ENCODE assay signal across 27 cellular contexts in the genomic region with DNA sequence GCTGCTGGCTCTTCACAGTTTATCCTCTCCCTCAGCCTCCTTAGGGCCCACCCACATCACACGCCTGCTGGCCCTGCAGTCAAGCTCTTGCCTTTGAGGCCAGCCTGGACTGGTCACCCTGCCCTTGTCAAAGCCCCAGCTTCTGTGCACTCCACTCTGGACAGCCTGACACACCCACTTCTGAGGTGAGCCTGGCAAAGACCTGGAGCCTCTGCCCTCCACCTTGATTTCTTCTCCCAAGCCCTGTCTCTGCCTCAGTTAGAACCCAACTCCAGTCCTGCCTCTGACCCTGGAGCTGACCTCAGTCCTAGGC.
"Had no signal": no experiment of that assay in that cellular context is flagged by ENCODE, and none has a peak within 500 bp of the region (broad histone marks: within the 10 kb centered on the region; RNA-seq: fewer than 3 reads in every experiment).

No MANE protein-coding gene starts in this region.

- H3K4me3 Mint-ChIP-seq: activated CD8-positive, alpha-beta T cell treated with anti-CD3 and anti-CD28 coated beads for 36 hours; activated naive CD4-positive, alpha-beta T cell treated with anti-CD3 and anti-CD28 coated beads for 36 hours; activated naive CD8-positive, alpha-beta T cell treated with anti-CD3 and anti-CD28 coated beads, Interleukin-2, amount 10 ng/mL, durations not matched to agents 7 days and 5 days; activated T-cell treated with anti-CD3 and anti-CD28 coated beads, Interleukin-2, amount 50 U/mL, for 72 hours; effector memory CD8-positive, alpha-beta T cell; nephron progenitor cell; stimulated activated naive B cell treated with anti-CD40 and anti-IgM and Interleukin-4, amounts not matched to agents 10 μg/mL and 1 μg/mL and 100 μg/mL, for 72 hours had no signal

- H3K36me3 ChIP-seq: brain microvascular endothelial cell, heart right ventricle, left ventricle myocardium inferior, sigmoid colon, transverse colon had no signal

- H3K27me3 Mint-ChIP-seq: activated CD8-positive, alpha-beta T cell treated with anti-CD3 and anti-CD28 coated beads for 36 hours had no signal

- H3K4me1 ChIP-seq: testis had no signal

- DNase-seq: activated CD4-positive, alpha-beta T cell treated with anti-CD3 and anti-CD28 coated beads, Interleukin-2, amount 50 U/mL, for 1 hour; activated CD8-positive, alpha-beta T cell treated with anti-CD3 and anti-CD28 coated beads for 36 hours; activated effector memory CD4-positive, alpha-beta T cell treated with Interleukin-2 at 50 U/mL for 16 hours; activated naive CD4-positive, alpha-beta T cell treated with anti-CD3 and anti-CD28 coated beads for 36 hours; activated naive CD8-positive, alpha-beta T cell treated with anti-CD3 and anti-CD28 coated beads, Interleukin-2, amount 10 ng/mL, durations not matched to agents 7 days and 5 days; activated T-cell treated with anti-CD3 and anti-CD28 coated beads, Interleukin-2, amount 50 U/mL, for 72 hours; brain microvascular endothelial cell; effector memory CD8-positive, alpha-beta T cell; foreskin keratinocyte; heart right ventricle; left ventricle myocardium inferior; naive B cell; nephron progenitor cell; nucleus accumbens; psoas muscle; sigmoid colon; small intestine; stimulated activated CD4-positive, alpha-beta T cell treated with anti-CD3 and anti-CD28 coated beads, Interleukin-1b, Interleukin-23, amount 100 ng/mL, for 48 hours; stimulated activated CD4-positive, alpha-beta T cell treated with anti-CD3 and anti-CD28 coated beads, Interleukin-4, amount 100 ng/mL, for 4 hours; stimulated activated CD8-positive, alpha-beta memory T cell treated with anti-CD3 and anti-CD28 coated beads, Interleukin-4, amount 100 ng/mL, for 48 hours; stimulated activated naive B cell treated with anti-CD40 and anti-IgM and Interleukin-4, amounts not matched to agents 10 μg/mL and 1 μg/mL and 100 μg/mL, for 72 hours; testis; transverse colon had no signal

- ATAC-seq: activated CD8-positive, alpha-beta T cell treated with anti-CD3 and anti-CD28 coated beads for 36 hours; effector memory CD8-positive, alpha-beta T cell; foreskin keratinocyte; heart right ventricle; psoas muscle; stimulated activated naive B cell treated with anti-CD40 and anti-IgM and Interleukin-4, amounts not matched to agents 10 μg/mL and 1 μg/mL and 100 μg/mL, for 72 hours had no signal

- H3K36me3 Mint-ChIP-seq: activated naive CD8-positive, alpha-beta T cell treated with anti-CD3 and anti-CD28 coated beads, Interleukin-2, amount 10 ng/mL, durations not matched to agents 7 days and 5 days; naive B cell; stimulated activated naive B cell treated with anti-CD40 and anti-IgM and Interleukin-4, amounts not matched to agents 10 μg/mL and 1 μg/mL and 100 μg/mL, for 72 hours had no signal

- H3K4me1 Mint-ChIP-seq: activated naive CD8-positive, alpha-beta T cell treated with anti-CD3 and anti-CD28 coated beads, Interleukin-2, amount 10 ng/mL, durations not matched to agents 7 days and 5 days; naive B cell; stimulated activated naive B cell treated with anti-CD40 and anti-IgM and Interleukin-4, amounts not matched to agents 10 μg/mL and 1 μg/mL and 100 μg/mL, for 72 hours had no signal

- H3K9me3 Mint-ChIP-seq: activated CD8-positive, alpha-beta T cell treated with anti-CD3 and anti-CD28 coated beads for 36 hours; activated naive CD4-positive, alpha-beta T cell treated with anti-CD3 and anti-CD28 coated beads for 36 hours; activated naive CD8-positive, alpha-beta T cell treated with anti-CD3 and anti-CD28 coated beads, Interleukin-2, amount 10 ng/mL, durations not matched to agents 7 days and 5 days; activated T-cell treated with anti-CD3 and anti-CD28 coated beads, Interleukin-2, amount 50 U/mL, for 72 hours; effector memory CD8-positive, alpha-beta T cell; nephron progenitor cell; stimulated activated naive B cell treated with anti-CD40 and anti-IgM and Interleukin-4, amounts not matched to agents 10 μg/mL and 1 μg/mL and 100 μg/mL, for 72 hours had no signal

- H3K27me3 ChIP-seq: brain microvascular endothelial cell, dorsolateral prefrontal cortex, foreskin keratinocyte, heart right ventricle, sigmoid colon, testis, transverse colon had no signal

- H3K9ac ChIP-seq: parathyroid adenoma had no signal

- H3K4me3 ChIP-seq: coronary artery, dorsolateral prefrontal cortex, heart right ventricle, left ventricle myocardium inferior, lung, psoas muscle, sigmoid colon, testis, transverse colon had no signal

- H3K9me3 ChIP-seq: left ventricle myocardium inferior, psoas muscle, sigmoid colon, testis, transverse colon had no signal

- H3K27ac Mint-ChIP-seq: activated CD8-positive, alpha-beta T cell treated with anti-CD3 and anti-CD28 coated beads for 36 hours; activated naive CD4-positive, alpha-beta T cell treated with anti-CD3 and anti-CD28 coated beads for 36 hours; activated naive CD8-positive, alpha-beta T cell treated with anti-CD3 and anti-CD28 coated beads, Interleukin-2, amount 10 ng/mL, durations not matched to agents 7 days and 5 days; activated T-cell treated with anti-CD3 and anti-CD28 coated beads, Interleukin-2, amount 50 U/mL, for 72 hours; nephron progenitor cell; stimulated activated naive B cell treated with anti-CD40 and anti-IgM and Interleukin-4, amounts not matched to agents 10 μg/mL and 1 μg/mL and 100 μg/mL, for 72 hours had no signal

- H3K79me2 ChIP-seq: parathyroid adenoma had no signal

- H2AFZ ChIP-seq: parathyroid adenoma had no signal

- H3K27ac ChIP-seq: brain microvascular endothelial cell, coronary artery, dorsolateral prefrontal cortex, foreskin keratinocyte, heart right ventricle, left ventricle myocardium inferior, parathyroid adenoma, psoas muscle, sigmoid colon, testis, transverse colon had no signal
